19 cellular contexts compared by ENCODE assay signal in genomic region chr15:88905576-88905975, GRCh38. TPM values are rescaled to one million over a fixed set of nuclear protein-coding genes. Genes with fewer than 3 reads are reported as not detected.
A peak's percentile ranks its signal among the peaks of the same experiment; 100 is the strongest.
DNase-seq lines count a peak whose midpoint lies in the region; ATAC-seq and TF ChIP-seq lines count a peak whose summit lies in the region.
"Had no signal": no experiment of that assay in that cellular context is flagged by ENCODE, and none has a peak within 500 bp of the region (broad histone marks: within the 10 kb centered on the region; RNA-seq: fewer than 3 reads in every experiment).

No MANE protein-coding gene starts in this region.

- CTCF ChIA-PET in WTC11 (lab: Charles Lee) = interaction anchor here (0.8 to 8.6 kb wide), 34 partner anchors 9 to 338 kb away, joined by 3 to 226 read pairs (median 6); partner anchors contain the start of genes ABHD2, FANCI, HAPLN3 and MFGE8
- CTCF ChIA-PET in naive thymus-derived CD4-positive, alpha-beta T cell (lab: Charles Lee) = interaction anchor here (0.7 to 5.7 kb wide), 23 partner anchors 12 to 281 kb away, joined by 3 to 99 read pairs (median 4); partner anchors contain the start of gene HAPLN3

- peaks cover 3 to 80% (median 64%) of the 10 kb centered on the region in 12 donors for H3K4me1 ChIP-seq in heart left ventricle
- peaks cover 19 to 37% of the 10 kb centered on the region in 2 donors for H3K4me1 ChIP-seq in naive thymus-derived CD4-positive, alpha-beta T cell (ENCODE audit: control insufficient read depth in 2 of 2, insufficient read depth in 2 of 2, low read length in 2 of 2)
- peaks cover 81% of the 10 kb centered on the region for H3K4me1 ChIP-seq in vagina

- DNase-seq in heart left ventricle = no peak
- DNase-seq in cardiac septum (ENCODE audit: low spot score) = no peak
- no peak for DNase-seq in WTC11 (ENCODE audit: low spot score)
- no peak for DNase-seq in naive thymus-derived CD4-positive, alpha-beta T cell
- DNase-seq in vagina (ENCODE audit: extremely low spot score in 2 of 2) = no peak
- DNase-seq in DMS53 (lab: John Stamatoyannopoulos, UW) = no peak
- DNase-seq in glomerular visceral epithelial cell (ENCODE audit: extremely low spot score) = no peak
- DNase-seq: activated CD4-positive, CD25-positive, alpha-beta regulatory T cell treated with anti-CD3 and anti-CD28 coated beads, Interleukin-2, amount 50 U/mL, for 72 hours; activated CD8-positive, alpha-beta memory T cell treated with anti-CD3 and anti-CD28 coated beads, Interleukin-2, amount 10 ng/mL, durations not matched to agents 7 days and 5 days; activated effector memory CD4-positive, alpha-beta T cell treated with Interleukin-2 at 50 U/mL for 16 hours; cerebellar nuclear complex; hippocampal formation; stimulated activated CD4-positive, alpha-beta T cell treated with anti-CD3 and anti-CD28 coated beads, Interleukin-15, amount 100 ng/mL, for 24 hours; stimulated activated naive B cell treated with anti-CD40 and anti-IgM and Interleukin-4, amounts not matched to agents 10 μg/mL and 1 μg/mL and 100 μg/mL, for 72 hours; T-helper 9 cell; transverse colon had no signal

- TF ChIP-seq POLR2A in heart left ventricle (IDR thresholded peaks at IDR 0.05) (no peak), vagina (IDR thresholded peaks at IDR 0.05) (no peak)

- no peaks in the 10 kb centered on the region for H3K27me3 ChIP-seq in heart left ventricle
- no peaks in the 10 kb centered on the region for H3K27me3 ChIP-seq in naive thymus-derived CD4-positive, alpha-beta T cell (ENCODE audit: control insufficient read depth in 2 of 2, insufficient read depth in 2 of 2, low read length in 2 of 2)
- no peaks in the 10 kb centered on the region for H3K27me3 ChIP-seq in vagina
- H3K27me3 ChIP-seq: SJSA1, transverse colon had no signal

- peaks cover 0 to 92% (median 72%) of the 10 kb centered on the region in 9 donors for H3K36me3 ChIP-seq in heart left ventricle
- H3K36me3 ChIP-seq in naive thymus-derived CD4-positive, alpha-beta T cell (ENCODE audit: control insufficient read depth in 2 of 3, insufficient read depth in 3 of 3, low read length in 3 of 3) = peaks cover 0 to 3% (median 0%) of the 10 kb centered on the region in 3 experiments
- peaks cover 0 to 51% of the 10 kb centered on the region in 2 donors for H3K36me3 ChIP-seq in vagina
- H3K36me3 ChIP-seq: transverse colon had no signal

- H3K27ac Mint-ChIP-seq in WTC11 = peak overlapping the region; percentile 74; the same call in 1 of the 2 replicates
- H3K27ac Mint-ChIP-seq in naive thymus-derived CD4-positive, alpha-beta T cell = peak overlapping the region; percentile 80 to 98 (median 94)
- H3K27ac Mint-ChIP-seq: stimulated activated naive B cell treated with anti-CD40 and anti-IgM and Interleukin-4, amounts not matched to agents 10 μg/mL and 1 μg/mL and 100 μg/mL, for 72 hours had no signal

- POLR2A ChIA-PET in WTC11 (lab: Charles Lee) = interaction anchor here (0.6 to 1.7 kb wide), 8 partner anchors 11 to 98 kb away, joined by 3 to 7 read pairs (median 4); partner anchors contain the start of gene HAPLN3
- POLR2A ChIA-PET in naive thymus-derived CD4-positive, alpha-beta T cell (lab: Charles Lee) = interaction anchor here (0.6 to 3.7 kb wide), 6 partner anchors 10 to 447 kb away, joined by 4 to 41 read pairs (median 8); partner anchors contain the start of gene HAPLN3

- no peak overlapping the region for H3K4me3 Mint-ChIP-seq in WTC11
- no peak overlapping the region for H3K4me3 Mint-ChIP-seq in naive thymus-derived CD4-positive, alpha-beta T cell
- H3K4me3 Mint-ChIP-seq: activated CD8-positive, alpha-beta memory T cell treated with anti-CD3 and anti-CD28 coated beads, Interleukin-2, amount 10 ng/mL, durations not matched to agents 7 days and 5 days; stimulated activated naive B cell treated with anti-CD40 and anti-IgM and Interleukin-4, amounts not matched to agents 10 μg/mL and 1 μg/mL and 100 μg/mL, for 72 hours had no signal

- H3K4me3 ChIP-seq in heart left ventricle (no peak overlapping the region), vagina (no peak overlapping the region)
- no peak overlapping the region for H3K4me3 ChIP-seq in naive thymus-derived CD4-positive, alpha-beta T cell (ENCODE audit: low read length)
- H3K4me3 ChIP-seq: SJSA1, transverse colon had no signal

- H3K27me3 Mint-ChIP-seq in WTC11 (ENCODE audit: low read depth) = no peaks in the 10 kb centered on the region; the same call in 1 of the 2 replicates
- H3K27me3 Mint-ChIP-seq in naive thymus-derived CD4-positive, alpha-beta T cell = no peaks in the 10 kb centered on the region
- H3K27me3 Mint-ChIP-seq: activated CD8-positive, alpha-beta memory T cell treated with anti-CD3 and anti-CD28 coated beads, Interleukin-2, amount 10 ng/mL, durations not matched to agents 7 days and 5 days; stimulated activated naive B cell treated with anti-CD40 and anti-IgM and Interleukin-4, amounts not matched to agents 10 μg/mL and 1 μg/mL and 100 μg/mL, for 72 hours had no signal

- H3K9me3 Mint-ChIP-seq in WTC11 = no peaks in the 10 kb centered on the region
- H3K9me3 Mint-ChIP-seq in naive thymus-derived CD4-positive, alpha-beta T cell = no peaks in the 10 kb centered on the region
- H3K9me3 Mint-ChIP-seq: neural crest cell; stimulated activated naive B cell treated with anti-CD40 and anti-IgM and Interleukin-4, amounts not matched to agents 10 μg/mL and 1 μg/mL and 100 μg/mL, for 72 hours had no signal

- peaks cover 97% of the 10 kb centered on the region for H3K36me3 Mint-ChIP-seq in WTC11
- H3K36me3 Mint-ChIP-seq in naive thymus-derived CD4-positive, alpha-beta T cell = peaks cover 0 to 23% (median 3%) of the 10 kb centered on the region in 5 donors
- H3K36me3 Mint-ChIP-seq: activated CD8-positive, alpha-beta memory T cell treated with anti-CD3 and anti-CD28 coated beads, Interleukin-2, amount 10 ng/mL, durations not matched to agents 7 days and 5 days; stimulated activated naive B cell treated with anti-CD40 and anti-IgM and Interleukin-4, amounts not matched to agents 10 μg/mL and 1 μg/mL and 100 μg/mL, for 72 hours had no signal

- 73 to 89% (median 82%) methylated on average over 4 to 11 of the region's 11 CpGs for WGBS in heart left ventricle, 4 donors

- intact Hi-C loops in heart left ventricle (cut with DNase I) = loop anchor here (2.0 to 10.0 kb wide), 10 partner anchors 97 to 277 kb away; no protein-coding TSS in a partner anchor
- intact Hi-C loops in cardiac septum (cut with DNase I) = loop anchor here (2.0 kb wide), 1 partner anchor 111 kb away; no protein-coding TSS in a partner anchor
- intact Hi-C loops in naive thymus-derived CD4-positive, alpha-beta T cell (cut with micrococcal nuclease) = loop anchor here (2.0 kb wide), 4 partner anchors 183 to 439 kb away; partner anchors contain the start of genes ABHD2 (in 1 of the 2), DET1 (in 1 of the 2), MRPL46 (in 1 of the 2) and MRPS11 (in 1 of the 2)
- intact Hi-C loops in vagina (cut with DNase I) = loop anchor here (5.0 kb wide), 1 partner anchor 272 kb away; no protein-coding TSS in a partner anchor

- H3K4me1 Mint-ChIP-seq in WTC11 = peaks cover 69% of the 10 kb centered on the region
- peaks cover 23 to 70% (median 56%) of the 10 kb centered on the region in 7 donors for H3K4me1 Mint-ChIP-seq in naive thymus-derived CD4-positive, alpha-beta T cell

- no peak for ATAC-seq in heart left ventricle
- ATAC-seq in WTC11 = no peak
- no peak for ATAC-seq in naive thymus-derived CD4-positive, alpha-beta T cell
- no peak for ATAC-seq in GM21619 (IDR thresholded peaks at IDR 0.05; ENCODE audit: unreplicated experiment)

- TF ChIP-seq CTCF in heart left ventricle (IDR thresholded peaks at IDR 0.05) (no peak), WTC11 (IDR thresholded peaks at IDR 0.05) (no peak), vagina (IDR thresholded peaks at IDR 0.05) (no peak)

- no peaks in the 10 kb centered on the region for H3K9me3 ChIP-seq in heart left ventricle
- H3K9me3 ChIP-seq in naive thymus-derived CD4-positive, alpha-beta T cell (ENCODE audit: control insufficient read depth in 2 of 3, low read length in 3 of 3) = no peaks in the 10 kb centered on the region
- H3K9me3 ChIP-seq in vagina = no peaks in the 10 kb centered on the region
- H3K9me3 ChIP-seq: SJSA1, transverse colon had no signal

- H3K27ac ChIP-seq in heart left ventricle (peak overlapping the region in 11 of 12 donors; percentile 0 to 68 (median 40)), vagina (peak overlapping the region; percentile 89)
- H3K27ac ChIP-seq in naive thymus-derived CD4-positive, alpha-beta T cell (ENCODE audit: low read depth, low read length) = peak overlapping the region; percentile 68
- H3K27ac ChIP-seq: SJSA1, transverse colon had no signal

TF ChIP-seq in WTC11, 78 proteins besides CTCF, POLR2A, EP300 and RAD21 (continues in another document):
- no peak for TF ChIP-seq ZNF416 (CRISPR knock-in tag; IDR thresholded peaks at IDR 0.05)
- TF ChIP-seq, protein P1, sequence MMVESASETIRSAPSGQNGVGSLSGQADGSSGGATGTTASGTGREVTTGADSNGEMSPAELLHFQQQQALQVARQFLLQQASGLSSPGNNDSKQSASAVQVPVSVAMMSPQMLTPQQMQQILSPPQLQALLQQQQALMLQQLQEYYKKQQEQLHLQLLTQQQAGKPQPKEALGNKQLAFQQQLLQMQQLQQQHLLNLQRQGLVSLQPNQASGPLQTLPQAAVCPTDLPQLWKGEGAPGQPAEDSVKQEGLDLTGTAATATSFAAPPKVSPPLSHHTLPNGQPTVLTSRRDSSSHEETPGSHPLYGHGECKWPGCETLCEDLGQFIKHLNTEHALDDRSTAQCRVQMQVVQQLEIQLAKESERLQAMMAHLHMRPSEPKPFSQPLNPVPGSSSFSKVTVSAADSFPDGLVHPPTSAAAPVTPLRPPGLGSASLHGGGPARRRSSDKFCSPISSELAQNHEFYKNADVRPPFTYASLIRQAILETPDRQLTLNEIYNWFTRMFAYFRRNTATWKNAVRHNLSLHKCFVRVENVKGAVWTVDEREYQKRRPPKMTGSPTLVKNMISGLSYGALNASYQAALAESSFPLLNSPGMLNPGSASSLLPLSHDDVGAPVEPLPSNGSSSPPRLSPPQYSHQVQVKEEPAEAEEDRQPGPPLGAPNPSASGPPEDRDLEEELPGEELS (CRISPR knock-in tag; IDR thresholded peaks at IDR 0.05) = no peak

RNA-seq across cellular contexts. Expression of gene MFGE8, which starts 7.6 kb away (rescaled TPM):
- total RNA-seq in heart left ventricle (100 to 1,000 TPM; 352 to 732 (median 556) TPM), cardiac septum (1,071 TPM), WTC11 (2021) (719 to 847 TPM (median 814 TPM) in 3 replicates), vagina (513 TPM)
- 100 to 1,000 TPM; 386 to 639 TPM for polyA plus RNA-seq in heart left ventricle
- total RNA-seq in naive thymus-derived CD4-positive, alpha-beta T cell = 100 to 1,000 TPM in 2 of 5 experiments, 10 to 100 TPM in 3; 26.3 to 106 (median 90.3) TPM
- 10 to 100 TPM in 1 of 2 donors, 1 to 10 TPM in 1; 6.3 to 12.4 TPM for polyA plus RNA-seq in naive thymus-derived CD4-positive, alpha-beta T cell

RNA-seq across cellular contexts. Expression of gene HAPLN3, which starts 10.2 kb away (rescaled TPM):
- total RNA-seq in heart left ventricle = 10 to 100 TPM in 1 of 9 donors, 1 to 10 TPM in 8; 1.2 to 32.9 (median 3.3) TPM
- 1 to 10 TPM; 1.5 to 6.8 TPM for polyA plus RNA-seq in heart left ventricle
- total RNA-seq in cardiac septum = 9.8 TPM
- total RNA-seq in WTC11 (2021) = 50.6 to 65.9 TPM (median 65.2 TPM) in 3 replicates
- total RNA-seq in naive thymus-derived CD4-positive, alpha-beta T cell = 100 to 1,000 TPM in 3 of 5 experiments, 10 to 100 TPM in 2; 64.0 to 158 (median 144) TPM
- 10 to 100 TPM; 37.1 to 44.4 TPM for polyA plus RNA-seq in naive thymus-derived CD4-positive, alpha-beta T cell
- total RNA-seq in vagina = 16.9 TPM
